Comparison of ENCODE assay signal across 2 cellular contexts in the genomic region with DNA sequence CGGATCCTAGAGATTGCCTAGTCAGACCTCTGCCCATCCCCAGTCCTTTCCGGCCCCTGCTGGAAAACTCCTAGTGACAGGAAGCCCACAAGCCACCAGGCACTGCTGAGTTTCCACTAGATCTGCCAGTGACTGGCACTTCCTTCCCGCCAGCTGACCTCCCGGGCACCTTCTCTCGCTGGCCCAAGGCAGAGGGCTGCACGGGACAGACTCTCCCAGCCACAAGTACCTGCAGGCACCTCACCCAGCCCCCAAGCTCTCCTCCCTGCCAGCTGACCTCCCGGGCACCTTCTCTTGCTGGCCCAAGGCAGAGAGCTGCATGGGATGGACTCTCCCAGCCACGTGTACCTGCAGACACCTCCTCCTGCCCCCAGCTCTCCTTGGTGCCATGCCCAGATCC.
TF ChIP-seq lines count a peak whose summit lies in the region.

No MANE protein-coding gene starts in this region.

TF ChIP-seq in liver, 16 proteins besides CTCF, POLR2A, EP300 and RAD21 (continued from another document):
- TF ChIP-seq JUND (IDR thresholded peaks at IDR 0.05), result no peak
- no peak for TF ChIP-seq FOXA2 (IDR thresholded peaks at IDR 0.05)
- peak; percentile 38 for TF ChIP-seq NR2F2 (IDR thresholded peaks at IDR 0.05)
- no peak for TF ChIP-seq MAX (IDR thresholded peaks at IDR 0.05)
- peak; percentile 49 to 89 for TF ChIP-seq RXRA (IDR thresholded peaks at IDR 0.05)
- TF ChIP-seq, protein P1, sequence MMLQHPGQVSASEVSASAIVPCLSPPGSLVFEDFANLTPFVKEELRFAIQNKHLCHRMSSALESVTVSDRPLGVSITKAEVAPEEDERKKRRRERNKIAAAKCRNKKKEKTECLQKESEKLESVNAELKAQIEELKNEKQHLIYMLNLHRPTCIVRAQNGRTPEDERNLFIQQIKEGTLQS (IDR thresholded peaks at IDR 0.05), result no peak
- no peak for TF ChIP-seq SP1 (IDR thresholded peaks at IDR 0.05)
TF ChIP-seq in liver: peak in this region for 3.

TF ChIP-seq in HepG2, 621 proteins besides CTCF, POLR2A, EP300 and RAD21 (continued from another document):
- TF ChIP-seq ZBTB44 (CRISPR knock-in tag; IDR thresholded peaks at IDR 0.05) (no peak), ETV6 (CRISPR knock-in tag; conservative IDR thresholded peaks at IDR 0.05) (no peak), WIZ (CRISPR knock-in tag; IDR thresholded peaks at IDR 0.05) (no peak), EED (CRISPR knock-in tag; IDR thresholded peaks at IDR 0.05) (no peak), ZNF383 (CRISPR knock-in tag; IDR thresholded peaks at IDR 0.05; ENCODE audit: borderline replicate concordance) (no peak)
- TF ChIP-seq, protein P2, sequence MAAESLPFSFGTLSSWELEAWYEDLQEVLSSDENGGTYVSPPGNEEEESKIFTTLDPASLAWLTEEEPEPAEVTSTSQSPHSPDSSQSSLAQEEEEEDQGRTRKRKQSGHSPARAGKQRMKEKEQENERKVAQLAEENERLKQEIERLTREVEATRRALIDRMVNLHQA (CRISPR knock-in tag; IDR thresholded peaks at IDR 0.05), result no peak
- TF ChIP-seq, protein P3, sequence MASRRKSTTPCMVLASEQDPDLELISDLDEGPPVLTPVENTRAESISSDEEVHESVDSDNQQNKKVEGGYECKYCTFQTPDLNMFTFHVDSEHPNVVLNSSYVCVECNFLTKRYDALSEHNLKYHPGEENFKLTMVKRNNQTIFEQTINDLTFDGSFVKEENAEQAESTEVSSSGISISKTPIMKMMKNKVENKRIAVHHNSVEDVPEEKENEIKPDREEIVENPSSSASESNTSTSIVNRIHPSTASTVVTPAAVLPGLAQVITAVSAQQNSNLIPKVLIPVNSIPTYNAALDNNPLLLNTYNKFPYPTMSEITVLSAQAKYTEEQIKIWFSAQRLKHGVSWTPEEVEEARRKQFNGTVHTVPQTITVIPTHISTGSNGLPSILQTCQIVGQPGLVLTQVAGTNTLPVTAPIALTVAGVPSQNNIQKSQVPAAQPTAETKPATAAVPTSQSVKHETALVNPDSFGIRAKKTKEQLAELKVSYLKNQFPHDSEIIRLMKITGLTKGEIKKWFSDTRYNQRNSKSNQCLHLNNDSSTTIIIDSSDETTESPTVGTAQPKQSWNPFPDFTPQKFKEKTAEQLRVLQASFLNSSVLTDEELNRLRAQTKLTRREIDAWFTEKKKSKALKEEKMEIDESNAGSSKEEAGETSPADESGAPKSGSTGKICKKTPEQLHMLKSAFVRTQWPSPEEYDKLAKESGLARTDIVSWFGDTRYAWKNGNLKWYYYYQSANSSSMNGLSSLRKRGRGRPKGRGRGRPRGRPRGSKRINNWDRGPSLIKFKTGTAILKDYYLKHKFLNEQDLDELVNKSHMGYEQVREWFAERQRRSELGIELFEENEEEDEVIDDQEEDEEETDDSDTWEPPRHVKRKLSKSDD (CRISPR knock-in tag; IDR thresholded peaks at IDR 0.05; ENCODE audit: low read depth), result no peak
